ENCODE assay signal across 13 cellular contexts in genomic region chr17:6098466-6099180, GRCh38. TPM values are rescaled to one million over a fixed set of nuclear protein-coding genes. Genes with fewer than 3 reads are reported as not detected.
DNase-seq lines count a peak whose midpoint lies in the region; ATAC-seq and TF ChIP-seq lines count a peak whose summit lies in the region.
"Had no signal": no experiment of that assay in that cellular context is flagged by ENCODE, and none has a peak within 500 bp of the region (broad histone marks: within the 10 kb centered on the region; RNA-seq: fewer than 3 reads in every experiment).

No MANE protein-coding gene starts in this region.

- intact Hi-C loops in heart left ventricle (cut with DNase I), result loop anchor here in 4 of 10 donors (1.0 to 10.0 kb wide), 3 partner anchors 226 to 236 kb away; no protein-coding TSS in a partner anchor

- H3K4me1 Mint-ChIP-seq in WTC11 (peaks cover 62% of the 10 kb centered on the region), nephron (peaks cover 51% of the 10 kb centered on the region)
- H3K4me1 Mint-ChIP-seq in CD8-positive, alpha-beta memory T cell, result no peaks in the 10 kb centered on the region
- H3K4me1 Mint-ChIP-seq: activated naive CD8-positive, alpha-beta T cell treated with anti-CD3 and anti-CD28 coated beads, Interleukin-2, amount 10 ng/mL, durations not matched to agents 7 days and 5 days; T-helper 17 cell had no signal

- peaks cover 56% of the 10 kb centered on the region for H3K36me3 Mint-ChIP-seq in WTC11
- peaks cover 8% of the 10 kb centered on the region for H3K36me3 Mint-ChIP-seq in nephron (ENCODE audit: low read depth)
- no peaks in the 10 kb centered on the region for H3K36me3 Mint-ChIP-seq in CD8-positive, alpha-beta memory T cell
- H3K36me3 Mint-ChIP-seq: activated naive CD8-positive, alpha-beta T cell treated with anti-CD3 and anti-CD28 coated beads, Interleukin-2, amount 10 ng/mL, durations not matched to agents 7 days and 5 days had no signal

- H3K4me3 Mint-ChIP-seq in WTC11 (no peak overlapping the region), nephron (no peak overlapping the region)
- peak overlapping the region in 1 of 7 donors; percentile 20 for H3K4me3 Mint-ChIP-seq in CD8-positive, alpha-beta memory T cell
- H3K4me3 Mint-ChIP-seq: activated naive CD8-positive, alpha-beta T cell treated with anti-CD3 and anti-CD28 coated beads, Interleukin-2, amount 10 ng/mL, durations not matched to agents 7 days and 5 days; T-helper 17 cell had no signal

- POLR2A ChIA-PET in WTC11 (lab: Charles Lee) (no interaction called here), HEK293T (lab: Yijun Ruan, JAX) (no interaction called here)
- POLR2A ChIA-PET in CD8-positive, alpha-beta memory T cell (lab: Charles Lee), result no interaction called here

- peaks cover 35% of the 10 kb centered on the region for H3K4me1 ChIP-seq in HUES64 (ENCODE audit: insufficient read depth, low read length)
- peaks cover 0 to 31% (median 8%) of the 10 kb centered on the region in 12 donors for H3K4me1 ChIP-seq in heart left ventricle
- no peaks in the 10 kb centered on the region for H3K4me1 ChIP-seq in CD8-positive, alpha-beta memory T cell (ENCODE audit: insufficient read depth, low read length)
- no peaks in the 10 kb centered on the region for H3K4me1 ChIP-seq in tibial nerve

- DNase-seq in WTC11 (ENCODE audit: low spot score) (no peak), heart left ventricle (peak in 4 of 5 donors; percentile 41 to 70 (median 61)), HEK293T (ENCODE audit: extremely low spot score) (no peak), tibial nerve (ENCODE audit: low spot score in 2 of 2) (no peak)
- no peak for DNase-seq in CD8-positive, alpha-beta memory T cell
- DNase-seq: activated naive CD8-positive, alpha-beta T cell treated with anti-CD3 and anti-CD28 coated beads, Interleukin-2, amount 10 ng/mL, durations not matched to agents 7 days and 5 days; NCI-H510A treated with DMSO at 0.1 percent for 48 hours; stimulated activated CD4-positive, alpha-beta T cell treated with anti-CD3 and anti-CD28 coated beads, Interleukin-1b, Interleukin-23, amount 100 ng/mL, for 48 hours; T-helper 17 cell; trophoblast cell had no signal

- H3K9me3 ChIP-seq in HUES64 (ENCODE audit: insufficient read depth, low read depth, low read length) (no peaks in the 10 kb centered on the region), heart left ventricle (no peaks in the 10 kb centered on the region), tibial nerve (no peaks in the 10 kb centered on the region)
- H3K9me3 ChIP-seq in CD8-positive, alpha-beta memory T cell (ENCODE audit: low read length), result no peaks in the 10 kb centered on the region

- no peak for TF ChIP-seq CTCF in WTC11 (IDR thresholded peaks at IDR 0.05)
- no peak for TF ChIP-seq CTCF in heart left ventricle (IDR thresholded peaks at IDR 0.05)
- no peak for TF ChIP-seq CTCF in nephron (IDR thresholded peaks at IDR 0.05; ENCODE audit: unreplicated experiment in 3 of 3)
- TF ChIP-seq CTCF in tibial nerve (IDR thresholded peaks at IDR 0.05), result no peak

- 81% methylated on average over 9 of the region's 9 CpGs for WGBS in HUES64
- 37 to 50% (median 42%) methylated on average over 9 of the region's 9 CpGs for WGBS in heart left ventricle, 4 donors
- 48 to 61% methylated on average over 9 of the region's 9 CpGs for WGBS in tibial nerve, 2 donors

- TF ChIP-seq EP300 in tibial nerve (IDR thresholded peaks at IDR 0.05), result peak in 1 of 2 donors; percentile 32

- H3K27ac ChIP-seq in HUES64 (ENCODE audit: low read depth, low read length), result no peak overlapping the region
- H3K27ac ChIP-seq in heart left ventricle, result peak overlapping the region in 11 of 12 donors; percentile 43 to 81 (median 71)
- H3K27ac ChIP-seq in CD8-positive, alpha-beta memory T cell (ENCODE audit: low read depth, low read length), result no peak overlapping the region
- peak overlapping the region in 1 of 4 donors; percentile 9 for H3K27ac ChIP-seq in tibial nerve

- H3K9ac ChIP-seq in HUES64 (ENCODE audit: low read depth, low read length), result peak overlapping the region; percentile 25; the same call in 1 of the 2 replicates

- ATAC-seq in WTC11, result peak; percentile 54
- ATAC-seq in heart left ventricle, result peak; percentile 81 to 97 (median 86)
- ATAC-seq in GM19463 (IDR thresholded peaks at IDR 0.05; ENCODE audit: unreplicated experiment), result no peak
- ATAC-seq: T-helper 17 cell had no signal

- H3K36me3 ChIP-seq in HUES64 (ENCODE audit: insufficient read depth, low read length) (peaks cover 23% of the 10 kb centered on the region), heart left ventricle (no peaks in the 10 kb centered on the region), tibial nerve (no peaks in the 10 kb centered on the region)
- H3K36me3 ChIP-seq in CD8-positive, alpha-beta memory T cell (ENCODE audit: insufficient read depth, low read length), result no peaks in the 10 kb centered on the region

- CTCF ChIA-PET in WTC11 (lab: Charles Lee) (interaction anchor here (1.0 kb wide), 1 partner anchor 305 kb away, joined by 3 read pairs; no protein-coding TSS in a partner anchor), HEK293T (lab: Yijun Ruan, JAX) (interaction anchor here (0.7 kb wide), 1 partner anchor 268 kb away, joined by 3 read pairs; no protein-coding TSS in a partner anchor)
- CTCF ChIA-PET in CD8-positive, alpha-beta memory T cell (lab: Charles Lee), result no interaction called here

- H3K4me3 ChIP-seq in HUES64 (ENCODE audit: low read length), result no peak overlapping the region
- no peak overlapping the region for H3K4me3 ChIP-seq in heart left ventricle
- H3K4me3 ChIP-seq in CD8-positive, alpha-beta memory T cell (ENCODE audit: low read length), result no peak overlapping the region
- H3K4me3 ChIP-seq in tibial nerve, result no peak overlapping the region

- H3K9me3 Mint-ChIP-seq in WTC11 (no peaks in the 10 kb centered on the region), nephron (no peaks in the 10 kb centered on the region)
- no peaks in the 10 kb centered on the region for H3K9me3 Mint-ChIP-seq in CD8-positive, alpha-beta memory T cell
- H3K9me3 Mint-ChIP-seq: activated naive CD8-positive, alpha-beta T cell treated with anti-CD3 and anti-CD28 coated beads, Interleukin-2, amount 10 ng/mL, durations not matched to agents 7 days and 5 days had no signal

- TF ChIP-seq POLR2A in heart left ventricle (IDR thresholded peaks at IDR 0.05) (no peak), tibial nerve (IDR thresholded peaks at IDR 0.05) (no peak)

- H3K27me3 Mint-ChIP-seq in WTC11 (ENCODE audit: low read depth), result no peaks in the 10 kb centered on the region
- H3K27me3 Mint-ChIP-seq in nephron (ENCODE audit: low read depth), result peaks cover 19% of the 10 kb centered on the region
- peaks cover 0 to 17% of the 10 kb centered on the region in 2 donors for H3K27me3 Mint-ChIP-seq in CD8-positive, alpha-beta memory T cell
- H3K27me3 Mint-ChIP-seq: activated naive CD8-positive, alpha-beta T cell treated with anti-CD3 and anti-CD28 coated beads, Interleukin-2, amount 10 ng/mL, durations not matched to agents 7 days and 5 days had no signal

- H3K27me3 ChIP-seq in HUES64 (ENCODE audit: insufficient read depth, low read length) (no peaks in the 10 kb centered on the region), heart left ventricle (peaks cover 0 to 4% (median 0%) of the 10 kb centered on the region in 9 donors), tibial nerve (no peaks in the 10 kb centered on the region)
- no peaks in the 10 kb centered on the region for H3K27me3 ChIP-seq in CD8-positive, alpha-beta memory T cell (ENCODE audit: insufficient read depth, low read length, poor library complexity, severe bottlenecking)

- H3K27ac Mint-ChIP-seq in WTC11 (peak overlapping the region; percentile 96), nephron (peak overlapping the region; percentile 46 to 73 (median 56))
- H3K27ac Mint-ChIP-seq in CD8-positive, alpha-beta memory T cell, result no peak overlapping the region
- H3K27ac Mint-ChIP-seq: activated naive CD8-positive, alpha-beta T cell treated with anti-CD3 and anti-CD28 coated beads, Interleukin-2, amount 10 ng/mL, durations not matched to agents 7 days and 5 days; T-helper 17 cell had no signal

TF ChIP-seq in WTC11, 78 proteins besides CTCF, POLR2A, EP300 and RAD21:
- 0 out of 2 replicates have a peak, but pooled peaks have one; percentile 16 for TF ChIP-seq ZBTB21 (CRISPR knock-in tag; IDR thresholded peaks at IDR 0.05; ENCODE audit: borderline replicate concordance)
- no peak for TF ChIP-seq MXD4 (CRISPR knock-in tag; IDR thresholded peaks at IDR 0.05; ENCODE audit: borderline replicate concordance)

TF ChIP-seq in HEK293T, 16 proteins besides CTCF, POLR2A, EP300 and RAD21:
- TF ChIP-seq L3MBTL2 (conservative IDR thresholded peaks at IDR 0.05), result no peak
- no peak for TF ChIP-seq SP1 (IDR thresholded peaks at IDR 0.05)
- TF ChIP-seq FOXM1 (IDR thresholded peaks at IDR 0.05; ENCODE audit: borderline replicate concordance), result no peak
- TF ChIP-seq SUZ12 (IDR thresholded peaks at IDR 0.05), result no peak
- TF ChIP-seq NFRKB (IDR thresholded peaks at IDR 0.05), result no peak
- TF ChIP-seq ELF4 (IDR thresholded peaks at IDR 0.05), result no peak
- no peak for TF ChIP-seq HDGF (IDR thresholded peaks at IDR 0.05; ENCODE audit: borderline replicate concordance)
- no peak for TF ChIP-seq TARDBP (IDR thresholded peaks at IDR 0.05)
- TF ChIP-seq FOXK2 (IDR thresholded peaks at IDR 0.05), result no peak
- TF ChIP-seq BHLHE40 (IDR thresholded peaks at IDR 0.05; ENCODE audit: borderline replicate concordance), result no peak
- TF ChIP-seq PKNOX1 (IDR thresholded peaks at IDR 0.05), result no peak
- TF ChIP-seq CTBP1 (IDR thresholded peaks at IDR 0.05; ENCODE audit: borderline replicate concordance), result no peak
- no peak for TF ChIP-seq ARNT (IDR thresholded peaks at IDR 0.05)
- TF ChIP-seq ZNF384 (IDR thresholded peaks at IDR 0.05), result no peak
- TF ChIP-seq LEF1 (IDR thresholded peaks at IDR 0.05; ENCODE audit: borderline replicate concordance), result no peak
- no peak for TF ChIP-seq FOXA1 (IDR thresholded peaks at IDR 0.05)

RNA-seq across cellular contexts. Expression of gene WSCD1, which starts 28.4 kb away (rescaled TPM):
- polyA plus RNA-seq in HUES64 (2013, experiment 1 of 2), result 27.0 TPM
- polyA plus RNA-seq in HUES64 (2013, experiment 2 of 2), result 33.5 TPM
- total RNA-seq in WTC11 (2021) (57.5 to 80.2 TPM (median 71.9 TPM) in 3 replicates), heart left ventricle (10 to 100 TPM in 2 of 9 donors, 1 to 10 TPM in 7; 3.6 to 12.4 (median 5.3) TPM), tibial nerve (1 to 10 TPM in 3 of 4 donors, under 1 TPM in 1; 0.21 to 5.7 (median 1.6) TPM)
- polyA plus RNA-seq in heart left ventricle, result 1 to 10 TPM; 2.5 to 3.7 TPM
- total RNA-seq in CD8-positive, alpha-beta memory T cell, result under 1 TPM; 0.13 to 0.35 TPM
- not detected for polyA plus RNA-seq in CD8-positive, alpha-beta memory T cell
- total RNA-seq: activated naive CD8-positive, alpha-beta T cell treated with anti-CD3 and anti-CD28 coated beads, Interleukin-2, amount 10 ng/mL, durations not matched to agents 7 days and 5 days had no signal

Comparison
In these comparisons a context has a peak if more than half of its experiments do, and no peak if none do; other contexts are left out.
1. H3K27ac ChIP-seq: peak in heart left ventricle (11 of 12); none in HUES64 (single experiment) and CD8-positive, alpha-beta memory T cell (single experiment).
2. DNase-seq: peak in heart left ventricle (4 of 5); none in WTC11 (single experiment), HEK293T (single experiment), CD8-positive, alpha-beta memory T cell (0 of 5) and tibial nerve (0 of 2).
3. H3K27ac Mint-ChIP-seq: peak in WTC11 (single experiment) and nephron (3 of 3); none in CD8-positive, alpha-beta memory T cell (0 of 8).